In genomic region chr3:25165306-25165705, GRCh38 we compare ENCODE assay signal across 7 cellular contexts.
"Had no signal": no experiment of that assay in that cellular context is flagged by ENCODE, and none has a peak within 500 bp of the region (broad histone marks: within the 10 kb centered on the region; RNA-seq: fewer than 3 reads in every experiment).

No MANE protein-coding gene starts in this region.

- H3K9me3 ChIP-seq: HAP-1 had no signal

- H3K36me3 ChIP-seq: HAP-1 had no signal

- H3K4me3 Mint-ChIP-seq: HFFc6 had no signal

- H3K4me1 ChIP-seq: HAP-1 had no signal

- ATAC-seq: HCT116, K562 had no signal

- H3K27ac Mint-ChIP-seq: HFFc6 had no signal

- DNase-seq: GOT3, H7, HFFc6, IMR-90 had no signal

- H3K4me3 ChIP-seq: HAP-1, K562 had no signal
